ENCODE assay signal across 1 cellular context in genomic region chr1:50935276-50935675, GRCh38. TPM values are rescaled to one million over a fixed set of nuclear protein-coding genes. Genes with fewer than 3 reads are reported as not detected.
"Had no signal": no experiment of that assay in that cellular context is flagged by ENCODE, and none has a peak within 500 bp of the region (broad histone marks: within the 10 kb centered on the region; RNA-seq: fewer than 3 reads in every experiment).

No MANE protein-coding gene starts in this region.

RNA-seq across cellular contexts. Expression of gene CDKN2C, which starts 34.8 kb away (rescaled TPM):
- total RNA-seq: WTC11 had no signal
